Comparison of ENCODE assay signal across 9 cellular contexts in genomic region chr5:122776143-122776542, GRCh38. TPM values are rescaled to one million over a fixed set of nuclear protein-coding genes. Genes with fewer than 3 reads are reported as not detected.
DNase-seq lines count a peak whose midpoint lies in the region; ATAC-seq, FAIRE-seq and TF ChIP-seq lines count a peak whose summit lies in the region.
"Had no signal": no experiment of that assay in that cellular context is flagged by ENCODE, and none has a peak within 500 bp of the region (broad histone marks: within the 10 kb centered on the region; RNA-seq: fewer than 3 reads in every experiment).

No MANE protein-coding gene starts in this region.

- peak overlapping the region; percentile 81 for H3K4me2 ChIP-seq in HepG2 (ENCODE audit: low read depth, low read length)

- no peak for ATAC-seq in activated CD8-positive, alpha-beta memory T cell treated with anti-CD3 and anti-CD28 coated beads, Interleukin-2, amount 10 ng/mL, durations not matched to agents 7 days and 5 days
- ATAC-seq in HepG2 (no peak), thoracic aorta (ENCODE audit: insufficient number of reproducible peaks, low FRiP score, low read depth) (no peak), GM21381 (IDR thresholded peaks at IDR 0.05; ENCODE audit: unreplicated experiment) (no peak), omental fat pad (ENCODE audit: low FRiP score) (no peak)

- H2AFZ ChIP-seq in HepG2 (ENCODE audit: low read length), result no peak overlapping the region

- BruUV-seq in HepG2 (replicated peaks; lab: Mats Ljungman, UMichigan), result no TSS peak

- no peak for DNase-seq in activated CD8-positive, alpha-beta memory T cell treated with anti-CD3 and anti-CD28 coated beads, Interleukin-2, amount 10 ng/mL, durations not matched to agents 7 days and 5 days
- no peak for DNase-seq in activated CD8-positive, alpha-beta memory T cell treated with anti-CD3 and anti-CD28 coated beads, Interleukin-2, amount 50 U/mL, for 48 hours
- DNase-seq in HepG2 (ENCODE audit: low spot score), result no peak
- no peak for DNase-seq in thoracic aorta (ENCODE audit: low spot score)
- no peak for DNase-seq in GM19240 (ENCODE audit: insufficient read length, low spot score)
- DNase-seq in omental fat pad (ENCODE audit: low spot score), result no peak
- DNase-seq: cortex of kidney had no signal

- H3K4me3 ChIP-seq in HepG2 (replicated peaks in 1 of 3; ENCODE audit: insufficient read depth in 1 of 3, low read depth in 2 of 3, low read length in 3 of 3) (peak overlapping the region; percentile 95 to 98 (median 96); a peak in 5 of 6 replicates), thoracic aorta (peak overlapping the region; percentile 87)

- H4K20me1 ChIP-seq in HepG2 (ENCODE audit: insufficient read depth, low read length), result peaks cover 13% of the 10 kb centered on the region

- no peak for TF ChIP-seq RAD21 in HepG2 (CRISPR knock-in tag; IDR thresholded peaks at IDR 0.05)

- H3K4me3 Mint-ChIP-seq in activated CD8-positive, alpha-beta memory T cell treated with anti-CD3 and anti-CD28 coated beads, Interleukin-2, amount 10 ng/mL, durations not matched to agents 7 days and 5 days, result peak overlapping the region; percentile 93
- H3K4me3 Mint-ChIP-seq in activated naive CD8-positive, alpha-beta T cell, result peak overlapping the region; percentile 93

- peak overlapping the region; percentile 90 for H3K27ac Mint-ChIP-seq in activated CD8-positive, alpha-beta memory T cell treated with anti-CD3 and anti-CD28 coated beads, Interleukin-2, amount 10 ng/mL, durations not matched to agents 7 days and 5 days
- H3K27ac Mint-ChIP-seq in activated naive CD8-positive, alpha-beta T cell, result peak overlapping the region; percentile 81

- H3K36me3 Mint-ChIP-seq in activated CD8-positive, alpha-beta memory T cell treated with anti-CD3 and anti-CD28 coated beads, Interleukin-2, amount 10 ng/mL, durations not matched to agents 7 days and 5 days, result peaks cover 9% of the 10 kb centered on the region
- peaks cover 8% of the 10 kb centered on the region for H3K36me3 Mint-ChIP-seq in activated naive CD8-positive, alpha-beta T cell

- no peaks in the 10 kb centered on the region for H3K9me3 Mint-ChIP-seq in activated CD8-positive, alpha-beta memory T cell treated with anti-CD3 and anti-CD28 coated beads, Interleukin-2, amount 10 ng/mL, durations not matched to agents 7 days and 5 days (ENCODE audit: low read depth)
- H3K9me3 Mint-ChIP-seq in activated naive CD8-positive, alpha-beta T cell (ENCODE audit: low read depth), result no peaks in the 10 kb centered on the region

- no peak for TF ChIP-seq EP300 in HepG2 (IDR thresholded peaks at IDR 0.05; ENCODE audit: low read depth in 2 of 2, low read length in 2 of 2)
- TF ChIP-seq EP300 in HepG2 (CRISPR knock-in tag; IDR thresholded peaks at IDR 0.05; ENCODE audit: borderline replicate concordance), result no peak

- CTCF ChIA-PET in activated CD8-positive, alpha-beta memory T cell treated with anti-CD3 and anti-CD28 coated beads, Interleukin-2, amount 10 ng/mL, durations not matched to agents 7 days and 5 days (lab: Charles Lee), result no interaction called here
- CTCF ChIA-PET in HepG2 (lab: Yijun Ruan, JAX; ENCODE audit: low intra/inter-chr PET ratio, low total read pairs), result no interaction called here

- peaks cover 3% of the 10 kb centered on the region for H3K27me3 Mint-ChIP-seq in activated CD8-positive, alpha-beta memory T cell treated with anti-CD3 and anti-CD28 coated beads, Interleukin-2, amount 10 ng/mL, durations not matched to agents 7 days and 5 days
- H3K27me3 Mint-ChIP-seq in activated naive CD8-positive, alpha-beta T cell, result no peaks in the 10 kb centered on the region

- FAIRE-seq in HepG2 (lab: Jason Lieb, UNC), result no peak

- H3K9ac ChIP-seq in HepG2 (ENCODE audit: insufficient read depth, low read depth, low read length), result peak overlapping the region; percentile 94

- peaks cover 32% of the 10 kb centered on the region for H3K4me1 Mint-ChIP-seq in activated CD8-positive, alpha-beta memory T cell treated with anti-CD3 and anti-CD28 coated beads, Interleukin-2, amount 10 ng/mL, durations not matched to agents 7 days and 5 days
- H3K4me1 Mint-ChIP-seq in activated naive CD8-positive, alpha-beta T cell (ENCODE audit: low read depth), result peaks cover 51% of the 10 kb centered on the region

- H3K27ac ChIP-seq in HepG2 (ENCODE audit: extremely low read length, insufficient read depth, low read length) (peak overlapping the region; percentile 74), thoracic aorta (peak overlapping the region in 1 of 2 donors; percentile 85)

- H3K36me3 ChIP-seq in HepG2 (replicated peaks in 1 of 2; ENCODE audit: control insufficient read depth in 1 of 2, insufficient read depth in 2 of 2, low read length in 2 of 2), result no peaks in the 10 kb centered on the region
- no peaks in the 10 kb centered on the region for H3K36me3 ChIP-seq in thoracic aorta

- POLR2A ChIA-PET in HepG2 (lab: Yijun Ruan, JAX), result interaction anchor here (0.6 to 1.7 kb wide), 2 partner anchors 69 to 75 kb away, joined by 3 to 8 read pairs; partner anchors contain the start of gene SNX24

- TF ChIP-seq CTCF in HepG2 (CRISPR knock-in tag; IDR thresholded peaks at IDR 0.05), result no peak
- no peak for TF ChIP-seq CTCF in thoracic aorta (IDR thresholded peaks at IDR 0.05)
- no peak for TF ChIP-seq CTCF in omental fat pad (IDR thresholded peaks at IDR 0.05)

- no peak for TF ChIP-seq POLR2A in HepG2 (IDR thresholded peaks at IDR 0.05; ENCODE audit: insufficient read depth in 1 of 2, low read depth in 2 of 2, low read length in 2 of 2)

- in situ Hi-C loops in HepG2 (cut with HindIII; ENCODE audit: extremely low pct_ligation_motif_present, low pct_unique_long_range_greater_than_20kb), result no loop called here

- H3K9me3 ChIP-seq in HepG2 (ENCODE audit: low read length) (no peaks in the 10 kb centered on the region), thoracic aorta (no peaks in the 10 kb centered on the region)

- H3K4me1 ChIP-seq in HepG2 (ENCODE audit: insufficient read depth, low read length) (peaks cover 54% of the 10 kb centered on the region), thoracic aorta (ENCODE audit: control insufficient read depth in 1 of 2, low read depth in 2 of 2) (peaks cover 19 to 45% of the 10 kb centered on the region in 2 donors)

- intact Hi-C loops in HepG2 (cut with micrococcal nuclease; ENCODE audit: unreplicated experiment), result loop anchor here (5.0 kb wide), 1 partner anchor 261 kb away; the partner anchor contains the start of gene PPIC

- no peaks in the 10 kb centered on the region; a peak in 1 of 5 replicates for H3K27me3 ChIP-seq in HepG2 (ENCODE audit: control insufficient read depth in 1 of 2, insufficient read depth in 2 of 2, low read length in 2 of 2)
- no peaks in the 10 kb centered on the region for H3K27me3 ChIP-seq in thoracic aorta (replicated peaks; ENCODE audit: insufficient read depth)

- WGBS in HepG2 (ENCODE audit: low lambda C conversion rate), result 10% methylated on average over 2 of the region's 2 CpGs

- H3K79me2 ChIP-seq in HepG2 (ENCODE audit: insufficient read depth, low read length), result peaks cover 55% of the 10 kb centered on the region

TF ChIP-seq in HepG2, 621 proteins besides CTCF, POLR2A, EP300 and RAD21 (continues in another document):
- TF ChIP-seq ZGPAT (CRISPR knock-in tag; IDR thresholded peaks at IDR 0.05) (no peak), THAP7 (CRISPR knock-in tag; IDR thresholded peaks at IDR 0.05) (no peak), ZNF207 (IDR thresholded peaks at IDR 0.05; ENCODE audit: borderline replicate concordance) (no peak)

RNA-seq across cellular contexts. Expression of gene SNX2, which starts 1.3 kb away (rescaled TPM):
- 10 to 100 TPM; 29.5 to 34.8 TPM for total RNA-seq in activated CD8-positive, alpha-beta memory T cell treated with anti-CD3 and anti-CD28 coated beads, Interleukin-2, amount 10 ng/mL, durations not matched to agents 7 days and 5 days
- 78.8 and 125 TPM in 2 replicates for total RNA-seq in HepG2 (2016; rRNA removed; fragmentation: Illumina TruSeq; extraction: Trizol)
- 19.3 and 19.5 TPM in 2 replicates for total RNA-seq in HepG2 (2016; cell fraction: cytosol; rRNA removed; fragmentation: Illumina TruSeq; extraction: Trizol; ENCODE audit: low read depth)
- total RNA-seq in HepG2 (2016; cell fraction: insoluble cytoplasmic fraction; rRNA removed; fragmentation: Illumina TruSeq; extraction: Trizol), result 76.7 and 134 TPM in 2 replicates
- 28.4 and 35.7 TPM in 2 replicates for total RNA-seq in HepG2 (2016; cell fraction: membrane; rRNA removed; fragmentation: Illumina TruSeq; extraction: Trizol)
- total RNA-seq in HepG2 (2016; cell fraction: nucleus; rRNA removed; fragmentation: Illumina TruSeq; extraction: Trizol), result 40.7 and 47.7 TPM in 2 replicates
- polyA plus RNA-seq in HepG2 (2011; rRNA removed), result 22.1 and 26.4 TPM in 2 replicates
- polyA plus RNA-seq in HepG2 (2011; cell fraction: cytosol; rRNA removed), result 13.5 and 20.2 TPM in 2 replicates
- 5.3 and 27.3 TPM in 2 replicates for polyA plus RNA-seq in HepG2 (2011; cell fraction: nucleus; rRNA removed)
- 36.3 and 44.4 TPM in 2 replicates for polyA plus RNA-seq in HepG2 (2012)
- 8.5 and 9.7 TPM in 2 replicates for polyA plus RNA-seq in HepG2 (2016; cell fraction: cytosol; fragmentation: Illumina TruSeq; extraction: Trizol; ENCODE audit: low read depth)
- 97.7 and 101 TPM in 2 replicates for polyA plus RNA-seq in HepG2 (2016; cell fraction: insoluble cytoplasmic fraction; fragmentation: Illumina TruSeq; extraction: Trizol; ENCODE audit: low read depth)
- polyA plus RNA-seq in HepG2 (2016; cell fraction: membrane; fragmentation: Illumina TruSeq; extraction: Trizol; ENCODE audit: low read depth), result 13.4 and 15.8 TPM in 2 replicates
- polyA plus RNA-seq in HepG2 (2016; cell fraction: nucleus; fragmentation: Illumina TruSeq; extraction: Trizol; ENCODE audit: insufficient read depth, low read depth), result 33.7 and 39.0 TPM in 2 replicates
- polyA minus RNA-seq in HepG2 (2011; rRNA and poly(A)+ RNA removed; ENCODE audit: low replicate concordance), result 43.8 and 116 TPM in 2 replicates
- polyA minus RNA-seq in HepG2 (2011; cell fraction: cytosol; rRNA and poly(A)+ RNA removed), result 30.6 and 33.3 TPM in 2 replicates
- polyA minus RNA-seq in HepG2 (2011; cell fraction: nucleus; rRNA and poly(A)+ RNA removed), result 64.4 and 79.3 TPM in 2 replicates
- total RNA-seq in thoracic aorta, result 10 to 100 TPM; 69.7 to 82.8 TPM
- total RNA-seq in omental fat pad, result 10 to 100 TPM; 53.8 to 84.8 (median 75.1) TPM
